In genomic region chr14:76784266-76784874, GRCh38 we compare ENCODE assay signal across 17 cellular contexts. TPM values are rescaled to one million over a fixed set of nuclear protein-coding genes. Genes with fewer than 3 reads are reported as not detected.
DNase-seq lines count a peak whose midpoint lies in the region; ATAC-seq and TF ChIP-seq lines count a peak whose summit lies in the region.
"Had no signal": no experiment of that assay in that cellular context is flagged by ENCODE, and none has a peak within 500 bp of the region (broad histone marks: within the 10 kb centered on the region; RNA-seq: fewer than 3 reads in every experiment).

No MANE protein-coding gene starts in this region.

- H3K9me2 ChIP-seq in SK-N-SH = no peaks in the 10 kb centered on the region

- H3K4me1 Mint-ChIP-seq in activated CD4-positive, alpha-beta T cell treated with anti-CD3 and anti-CD28 coated beads, Interleukin-2, amount 10 ng/mL, durations not matched to agents 24 days and 14 days = peaks cover 38% of the 10 kb centered on the region
- H3K4me1 Mint-ChIP-seq: activated B cell treated with CpG ODN at 0.5 μM for 24 hours had no signal

- H3K4me1 ChIP-seq in gastroesophageal sphincter (peaks cover 0 to 44% (median 17%) of the 10 kb centered on the region in 3 donors), mesendoderm (ENCODE audit: control insufficient read depth, low read depth, low read length) (peaks cover 10% of the 10 kb centered on the region), SK-N-SH (ENCODE audit: control insufficient read depth in 1 of 2, insufficient read depth in 2 of 2, low read depth in 1 of 2, low read length in 1 of 2) (peaks cover 14 to 35% of the 10 kb centered on the region in 2 experiments; a peak in 2 of 4 replicates)

- H3K18ac ChIP-seq in mesendoderm (ENCODE audit: low read length) = no peak overlapping the region

- H4K20me1 ChIP-seq in SK-N-SH (ENCODE audit: insufficient read depth) = no peaks in the 10 kb centered on the region

- H2AFZ ChIP-seq in SK-N-SH (ENCODE audit: low read depth) = no peak overlapping the region

- no peaks in the 10 kb centered on the region for H3F3A ChIP-seq in SK-N-SH (replicated peaks; ENCODE audit: insufficient read depth)

- H3K36me3 ChIP-seq in gastroesophageal sphincter = peaks cover 0 to 76% of the 10 kb centered on the region in 2 donors
- no peaks in the 10 kb centered on the region for H3K36me3 ChIP-seq in mesendoderm (ENCODE audit: control insufficient read depth, insufficient read depth, low read length)
- H3K36me3 ChIP-seq in SK-N-SH (replicated peaks in 1 of 2; ENCODE audit: control insufficient read depth in 1 of 2, insufficient read depth in 2 of 2, low read length in 1 of 2) = peaks cover 0 to 45% of the 10 kb centered on the region in 2 experiments

- no peak overlapping the region for H3K9ac ChIP-seq in mesendoderm (ENCODE audit: low read length)
- no peak overlapping the region for H3K9ac ChIP-seq in SK-N-SH

- H3K79me1 ChIP-seq in mesendoderm (ENCODE audit: low read length) = no peaks in the 10 kb centered on the region

- no peak for TF ChIP-seq EP300 in gastroesophageal sphincter (IDR thresholded peaks at IDR 0.05)
- no peak for TF ChIP-seq EP300 in SK-N-SH (IDR thresholded peaks at IDR 0.05; ENCODE audit: borderline replicate concordance in 1 of 2, low read depth in 1 of 2, low read length in 1 of 2)

- TF ChIP-seq CTCF in gastroesophageal sphincter (IDR thresholded peaks at IDR 0.05) = no peak
- no peak for TF ChIP-seq CTCF in SK-N-SH (IDR thresholded peaks at IDR 0.05)

- CTCF ChIA-PET in SK-N-SH (lab: Yijun Ruan, JAX) = interaction anchor here (0.8 to 7.7 kb wide), 29 partner anchors 8 to 434 kb away, joined by 3 to 147 read pairs (median 5); partner anchors contain the start of genes ANGEL1 and VASH1

- H3K4me3 ChIP-seq in gastroesophageal sphincter = no peak overlapping the region
- no peak overlapping the region for H3K4me3 ChIP-seq in mesendoderm (ENCODE audit: low read length)
- H3K4me3 ChIP-seq in SK-N-SH (ENCODE audit: low read depth in 2 of 2, low read length in 1 of 2) = peak overlapping the region in 1 of 2 experiments; percentile 33; a peak in 1 of 4 replicates
- H3K4me3 ChIP-seq: lower lobe of right lung, thoracic aorta had no signal

- POLR2A ChIA-PET in SK-N-SH (lab: Yijun Ruan, JAX) = interaction anchor here (0.6 to 1.3 kb wide), 3 partner anchors 28 to 74 kb away, joined by 3 to 4 read pairs (median 3); partner anchors contain the start of gene ANGEL1

- TF ChIP-seq RAD21 in SK-N-SH (IDR thresholded peaks at IDR 0.05; ENCODE audit: low read length) = no peak

- H4K8ac ChIP-seq in mesendoderm (ENCODE audit: low read depth, low read length) = no peak overlapping the region

- H3K23ac ChIP-seq in mesendoderm (ENCODE audit: low read length) = no peak overlapping the region

- no peak overlapping the region for H2BK5ac ChIP-seq in mesendoderm (ENCODE audit: low read length)

- no peaks in the 10 kb centered on the region for H3K9me3 Mint-ChIP-seq in activated CD4-positive, alpha-beta T cell treated with anti-CD3 and anti-CD28 coated beads, Interleukin-2, amount 10 ng/mL, durations not matched to agents 24 days and 14 days
- H3K9me3 Mint-ChIP-seq: activated B cell treated with CpG ODN at 0.5 μM for 24 hours; activated naive CD4-positive, alpha-beta T cell treated with anti-CD3 and anti-CD28 coated beads, Interleukin-2, amount 50 U/mL, for 72 hours; T-helper 1 cell treated with Interleukin-12 subunit alpha and Interleukin-12 subunit beta and Interleukin-4 antibody, amounts not matched to agents 30 μg/mL and 1 μg/mL, for 36 hours had no signal

- no peak for TF ChIP-seq POLR2A in gastroesophageal sphincter (IDR thresholded peaks at IDR 0.05)

- H3K56ac ChIP-seq in mesendoderm (ENCODE audit: low read length) = no peak overlapping the region

- H3K27me3 Mint-ChIP-seq in activated CD4-positive, alpha-beta T cell treated with anti-CD3 and anti-CD28 coated beads, Interleukin-2, amount 10 ng/mL, durations not matched to agents 24 days and 14 days = no peaks in the 10 kb centered on the region
- H3K27me3 Mint-ChIP-seq: activated B cell treated with CpG ODN at 0.5 μM for 24 hours had no signal

- DNase-seq in activated CD4-positive, alpha-beta T cell treated with anti-CD3 and anti-CD28 coated beads, Interleukin-2, amount 10 ng/mL, durations not matched to agents 24 days and 14 days = no peak
- no peak for DNase-seq in activated CD4-positive, alpha-beta T cell treated with anti-CD3 and anti-CD28 coated beads for 48 hours
- DNase-seq in retina = peak; percentile 32
- DNase-seq in mesendoderm = no peak
- DNase-seq in SK-N-SH = no peak
- DNase-seq in HUDEP-2 (lab: John Stamatoyannopoulos, UW; ENCODE audit: unreplicated experiment in 76 of 76) = no peak
- DNase-seq: activated B cell treated with CpG ODN at 0.5 μM for 24 hours had no signal

- H3K4me2 ChIP-seq in mesendoderm (ENCODE audit: low read length) (no peak overlapping the region), SK-N-SH (no peak overlapping the region)

- H3K27me3 ChIP-seq in gastroesophageal sphincter = no peaks in the 10 kb centered on the region
- H3K27me3 ChIP-seq in mesendoderm (ENCODE audit: insufficient read depth, low read length, poor library complexity) = no peaks in the 10 kb centered on the region
- no peaks in the 10 kb centered on the region for H3K27me3 ChIP-seq in SK-N-SH (ENCODE audit: insufficient read depth)
- H3K27me3 ChIP-seq: brain microvascular endothelial cell had no signal

- peak; percentile 15 for ATAC-seq in HG03565 (IDR thresholded peaks at IDR 0.05; ENCODE audit: unreplicated experiment)
- ATAC-seq in gastroesophageal sphincter = peak; percentile 2

- H2BK15ac ChIP-seq in mesendoderm (replicated peaks; ENCODE audit: low read depth) = no peak overlapping the region

- peaks cover 16% of the 10 kb centered on the region for H3K36me3 Mint-ChIP-seq in activated CD4-positive, alpha-beta T cell treated with anti-CD3 and anti-CD28 coated beads, Interleukin-2, amount 10 ng/mL, durations not matched to agents 24 days and 14 days (ENCODE audit: low read depth)

- H3K9me3 ChIP-seq in gastroesophageal sphincter (no peaks in the 10 kb centered on the region), SK-N-SH (no peaks in the 10 kb centered on the region)
- H3K9me3 ChIP-seq: lower lobe of right lung, thoracic aorta had no signal

- 56% methylated on average over 3 of the region's 6 CpGs; no CpG with 5 or more reads in 1 of the 2 donors for WGBS in gastroesophageal sphincter (ENCODE audit: low coverage in 1 of 2), 2 donors
- no CpG with 5 or more reads among the region's 6 CpGs for WGBS in mesendoderm (ENCODE audit: extremely low coverage, insufficient coverage, low lambda C conversion rate)
- 93% methylated on average over 4 of the region's 6 CpGs for WGBS in SK-N-SH (ENCODE audit: low lambda C conversion rate)

- H3K4ac ChIP-seq in mesendoderm (ENCODE audit: low read depth, low read length) = no peak overlapping the region

- H4K5ac ChIP-seq in mesendoderm (ENCODE audit: low read length) = no peak overlapping the region

- H2BK120ac ChIP-seq in mesendoderm (ENCODE audit: low read depth, low read length) = no peak overlapping the region

- peak overlapping the region in 2 of 4 donors; percentile 19 to 21 for H3K27ac ChIP-seq in gastroesophageal sphincter
- no peak overlapping the region for H3K27ac ChIP-seq in mesendoderm (ENCODE audit: low read depth, low read length)
- H3K27ac ChIP-seq in SK-N-SH (ENCODE audit: low read depth in 2 of 2, low read length in 1 of 2) = no peak overlapping the region; a peak in 1 of 4 replicates
- H3K27ac ChIP-seq: brain microvascular endothelial cell, lower lobe of right lung had no signal

- H3K27ac Mint-ChIP-seq in activated CD4-positive, alpha-beta T cell treated with anti-CD3 and anti-CD28 coated beads, Interleukin-2, amount 10 ng/mL, durations not matched to agents 24 days and 14 days = peak overlapping the region; percentile 20
- H3K27ac Mint-ChIP-seq: T-helper 1 cell treated with Interleukin-12 subunit alpha and Interleukin-12 subunit beta and Interleukin-4 antibody, amounts not matched to agents 30 μg/mL and 1 μg/mL, for 36 hours had no signal

- H2AK5ac ChIP-seq in mesendoderm (ENCODE audit: low read length) = no peak overlapping the region

- no peak overlapping the region for H3K4me3 Mint-ChIP-seq in activated CD4-positive, alpha-beta T cell treated with anti-CD3 and anti-CD28 coated beads, Interleukin-2, amount 10 ng/mL, durations not matched to agents 24 days and 14 days
- H3K4me3 Mint-ChIP-seq: activated B cell treated with CpG ODN at 0.5 μM for 24 hours; T-helper 1 cell treated with Interleukin-12 subunit alpha and Interleukin-12 subunit beta and Interleukin-4 antibody, amounts not matched to agents 30 μg/mL and 1 μg/mL, for 36 hours had no signal

- H3K79me2 ChIP-seq in mesendoderm (ENCODE audit: control insufficient read depth, insufficient read depth, low read length) (no peaks in the 10 kb centered on the region), SK-N-SH (ENCODE audit: insufficient read depth) (no peaks in the 10 kb centered on the region)

- intact Hi-C loops in activated CD4-positive, alpha-beta T cell treated with anti-CD3 and anti-CD28 coated beads, Interleukin-2, amount 10 ng/mL, durations not matched to agents 24 days and 14 days (cut with micrococcal nuclease) = loop anchor here (2.0 kb wide), 2 partner anchors 24 to 28 kb away; partner anchors contain the start of genes ANGEL1 and VASH1

RNA-seq across cellular contexts. Expression of gene VASH1, which starts 23.1 kb away (rescaled TPM):
- 5.8 and 6.9 TPM in 2 replicates for total RNA-seq in activated CD4-positive, alpha-beta T cell treated with anti-CD3 and anti-CD28 coated beads, Interleukin-2, amount 10 ng/mL, durations not matched to agents 24 days and 14 days
- total RNA-seq in gastroesophageal sphincter = 10 to 100 TPM in 2 of 4 donors, 1 to 10 TPM in 2; 4.3 to 12.8 (median 9.9) TPM
- 1.7 TPM for polyA plus RNA-seq in mesendoderm (2013, experiment 1 of 2)
- polyA plus RNA-seq in mesendoderm (2013, experiment 2 of 2) = 1.3 TPM
- polyA plus RNA-seq in SK-N-SH (2012; rRNA removed) = 4.8 and 4.9 TPM in 2 replicates
- 2.1 and 2.8 TPM in 2 replicates for polyA plus RNA-seq in SK-N-SH (2012; cell fraction: cytosol; rRNA removed)
- 18.6 and 33.7 TPM in 2 replicates for polyA plus RNA-seq in SK-N-SH (2012; cell fraction: nucleus; rRNA removed)

RNA-seq across cellular contexts. Expression of gene ANGEL1, which starts 28.3 kb away (rescaled TPM):
- 16.4 and 17.2 TPM in 2 replicates for total RNA-seq in activated CD4-positive, alpha-beta T cell treated with anti-CD3 and anti-CD28 coated beads, Interleukin-2, amount 10 ng/mL, durations not matched to agents 24 days and 14 days
- 10 to 100 TPM in 2 of 4 donors, 1 to 10 TPM in 2; 9.0 to 27.5 (median 12.2) TPM for total RNA-seq in gastroesophageal sphincter
- 9.5 TPM for polyA plus RNA-seq in mesendoderm (2013, experiment 1 of 2)
- polyA plus RNA-seq in mesendoderm (2013, experiment 2 of 2) = 8.7 TPM
- polyA plus RNA-seq in SK-N-SH (2012; rRNA removed) = 14.1 and 20.7 TPM in 2 replicates
- polyA plus RNA-seq in SK-N-SH (2012; cell fraction: cytosol; rRNA removed) = 7.5 and 9.8 TPM in 2 replicates
- 48.0 and 56.1 TPM in 2 replicates for polyA plus RNA-seq in SK-N-SH (2012; cell fraction: nucleus; rRNA removed)

RNA-seq across cellular contexts. Expression of gene LRRC74A, which starts 41.8 kb away (rescaled TPM):
- not detected in 2 replicates for total RNA-seq in activated CD4-positive, alpha-beta T cell treated with anti-CD3 and anti-CD28 coated beads, Interleukin-2, amount 10 ng/mL, durations not matched to agents 24 days and 14 days
- not detected for total RNA-seq in gastroesophageal sphincter
- polyA plus RNA-seq in mesendoderm (2013, experiment 1 of 2) = not detected
- not detected for polyA plus RNA-seq in mesendoderm (2013, experiment 2 of 2)
- not detected in 2 replicates for polyA plus RNA-seq in SK-N-SH (2012; rRNA removed)
- polyA plus RNA-seq in SK-N-SH (2012; cell fraction: cytosol; rRNA removed) = not detected in 2 replicates
- not detected in 2 replicates for polyA plus RNA-seq in SK-N-SH (2012; cell fraction: nucleus; rRNA removed)
- total RNA-seq: activated B cell treated with CpG ODN at 0.5 μM for 24 hours; activated naive CD4-positive, alpha-beta T cell treated with anti-CD3 and anti-CD28 coated beads, Interleukin-2, amount 50 U/mL, for 72 hours; esophagus mucosa; lower lobe of right lung; myocyte; thoracic aorta had no signal
- polyA plus RNA-seq: BJ had no signal
